In genomic region chr12:73585136-73585535, GRCh38 we compare ENCODE assay signal across 11 cellular contexts.
"Had no signal": no experiment of that assay in that cellular context is flagged by ENCODE, and none has a peak within 500 bp of the region (broad histone marks: within the 10 kb centered on the region; RNA-seq: fewer than 3 reads in every experiment).

No MANE protein-coding gene starts in this region.

- H3K27ac ChIP-seq: GM23248 had no signal

- DNase-seq: GM23248, GOT3, H7, H9, HCEC 1CT, HFFc6 had no signal

- H3K9me3 Mint-ChIP-seq: GM23338 had no signal

- H3K4me3 ChIP-seq: GM23248, GM23338, HAP-1 had no signal

- FAIRE-seq: H1, H54 had no signal

- H3K4me3 Mint-ChIP-seq: GM23338, H9, HFFc6 had no signal

- H3K36me3 ChIP-seq: HAP-1 had no signal

- ATAC-seq: GM23338, HCT116 had no signal

- H3K9ac ChIP-seq: GM23248 had no signal

- H3K4me1 Mint-ChIP-seq: GM23338, H9 had no signal

- H3K9me3 ChIP-seq: HAP-1 had no signal

- H3K4me2 ChIP-seq: GM23338 had no signal

- H2AFZ ChIP-seq: GM23248, GM23338 had no signal

- H3K4me1 ChIP-seq: HAP-1 had no signal

- H3K27ac Mint-ChIP-seq: GM23338, H9, HFFc6 had no signal
